In the genomic region with DNA sequence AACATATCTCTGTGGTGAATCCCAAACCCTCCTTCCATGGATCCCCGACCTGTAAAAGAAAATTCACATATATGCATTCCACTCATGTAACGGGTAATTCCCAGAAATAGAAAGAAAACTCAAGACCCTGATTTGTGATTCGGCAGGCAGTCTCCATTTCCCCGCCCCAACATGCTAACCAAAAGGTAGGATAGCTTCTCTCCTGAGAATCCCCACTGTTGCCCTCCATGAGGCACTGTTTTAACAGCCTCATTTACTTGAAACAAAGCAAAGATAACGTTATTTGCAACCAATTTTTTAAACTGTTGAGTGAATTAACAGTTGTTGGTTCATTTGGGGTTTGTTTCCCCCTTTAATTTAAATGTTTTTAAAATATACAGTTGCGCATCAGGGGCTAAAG, we compare ENCODE assay signal across 9 cellular contexts. TPM values are rescaled to one million over a fixed set of nuclear protein-coding genes. Genes with fewer than 3 reads are reported as not detected.
A peak's percentile ranks its signal among the peaks of the same experiment; 100 is the strongest.
DNase-seq lines count a peak whose midpoint lies in the region; ATAC-seq, FAIRE-seq and TF ChIP-seq lines count a peak whose summit lies in the region.
"Had no signal": no experiment of that assay in that cellular context is flagged by ENCODE, and none has a peak within 500 bp of the region (broad histone marks: within the 10 kb centered on the region; RNA-seq: fewer than 3 reads in every experiment).

No MANE protein-coding gene starts in this region.

- WGBS in psoas muscle, 3 donors = 77 to 87% (median 83%) methylated on average over 6 of the region's 6 CpGs

- H3K27me3 ChIP-seq in OCI-LY3 (ENCODE audit: low read depth, low read length) = peaks cover 8% of the 10 kb centered on the region; the same call in 1 of the 2 replicates
- H3K27me3 ChIP-seq in effector memory CD4-positive, alpha-beta T cell (replicated peaks; ENCODE audit: control insufficient read depth, insufficient read depth, low read length, poor library complexity, severe bottlenecking) = no peaks in the 10 kb centered on the region
- H3K27me3 ChIP-seq in psoas muscle (ENCODE audit: insufficient read depth in 3 of 3, low read length in 2 of 3) = no peaks in the 10 kb centered on the region
- H3K27me3 ChIP-seq: right atrium auricular region had no signal

- H3K9me3 ChIP-seq in OCI-LY3 (ENCODE audit: insufficient read depth, low read length) (no peaks in the 10 kb centered on the region), psoas muscle (no peaks in the 10 kb centered on the region)
- no peaks in the 10 kb centered on the region for H3K9me3 ChIP-seq in effector memory CD4-positive, alpha-beta T cell (ENCODE audit: control insufficient read depth, low read length)
- H3K9me3 ChIP-seq: right atrium auricular region had no signal

- peaks cover 11% of the 10 kb centered on the region for H3K36me3 ChIP-seq in OCI-LY3 (replicated peaks; ENCODE audit: low read depth, low read length)
- H3K36me3 ChIP-seq in effector memory CD4-positive, alpha-beta T cell (ENCODE audit: control insufficient read depth, insufficient read depth, low read length) = no peaks in the 10 kb centered on the region
- H3K36me3 ChIP-seq in psoas muscle (ENCODE audit: insufficient read depth in 1 of 2, low read depth in 1 of 2) = no peaks in the 10 kb centered on the region
- H3K36me3 ChIP-seq: right atrium auricular region had no signal

- H3K4me1 ChIP-seq in OCI-LY3 (ENCODE audit: low read length) (peaks cover 44% of the 10 kb centered on the region), psoas muscle (peaks cover 3% of the 10 kb centered on the region)
- H3K4me1 ChIP-seq in effector memory CD4-positive, alpha-beta T cell (ENCODE audit: control insufficient read depth, insufficient read depth, low read length, poor library complexity, severe bottlenecking) = peaks cover 4% of the 10 kb centered on the region

- H3K79me2 ChIP-seq in OCI-LY3 (ENCODE audit: low read length) = peaks cover 37% of the 10 kb centered on the region

- DNase-seq in ELF-1 (ENCODE audit: low read depth, low spot score) (peak; percentile 5), psoas muscle (no peak), islet precursor cell (no peak), urothelium cell line (ENCODE audit: low spot score) (no peak), NCI-H2081 (lab: John Stamatoyannopoulos, UW) (no peak)
- DNase-seq in effector memory CD4-positive, alpha-beta T cell = no peak
- no peak for DNase-seq in activated CD4-positive, alpha-beta T cell treated with anti-CD3 and anti-CD28 coated beads, Interleukin-2, amount 50 U/mL, for 48 hours

- peaks cover 28% of the 10 kb centered on the region; the same call in 1 of the 2 replicates for H4K20me1 ChIP-seq in OCI-LY3 (ENCODE audit: insufficient read depth, low read length)

- H3K4me3 ChIP-seq in OCI-LY3 (ENCODE audit: low read length) (peak overlapping the region; percentile 95), psoas muscle (peak overlapping the region; percentile 92)
- H3K4me3 ChIP-seq in effector memory CD4-positive, alpha-beta T cell (ENCODE audit: insufficient read depth, low read depth, low read length, poor library complexity, severe bottlenecking) = peak overlapping the region; percentile 78

- H3K4me2 ChIP-seq in OCI-LY3 (ENCODE audit: low read length) = peak overlapping the region; percentile 89

- peak overlapping the region; percentile 23; the same call in 1 of the 2 replicates for H3K9ac ChIP-seq in OCI-LY3 (ENCODE audit: low read length)

- H3K27ac ChIP-seq in OCI-LY3 (ENCODE audit: low read length) = no peak overlapping the region
- peak overlapping the region; percentile 19 for H3K27ac ChIP-seq in effector memory CD4-positive, alpha-beta T cell (ENCODE audit: insufficient read depth, low read length, poor library complexity, severe bottlenecking)
- H3K27ac ChIP-seq in psoas muscle = peak overlapping the region; percentile 78

- no peak for FAIRE-seq in urothelium cell line (lab: Jason Lieb, UNC)

- TF ChIP-seq CTCF in OCI-LY3 (IDR thresholded peaks at IDR 0.05; ENCODE audit: low read depth, low read length) = no peak
- no peak for TF ChIP-seq CTCF in psoas muscle (IDR thresholded peaks at IDR 0.05)

- ATAC-seq in psoas muscle = no peak

- intact Hi-C loops in psoas muscle (cut with DNase I) = loop anchor here (2.0 to 10.0 kb wide), 3 partner anchors 96 to 342 kb away; no protein-coding TSS in a partner anchor

- peak overlapping the region; percentile 83; the same call in 1 of the 2 replicates for H2AFZ ChIP-seq in OCI-LY3 (ENCODE audit: low read depth, low read length)

RNA-seq across cellular contexts. Expression of gene SLC2A13, which starts 0.8 kb away (rescaled TPM):
- 1 to 10 TPM in 3 of 4 donors, under 1 TPM in 1; 0.80 to 1.7 (median 1.6) TPM for total RNA-seq in psoas muscle
- polyA plus RNA-seq in psoas muscle = under 1 TPM; 0.39 to 0.95 (median 0.81) TPM
